Comparison of ENCODE assay signal across 8 cellular contexts in genomic region chr5:151051066-151051930, GRCh38. TPM values are rescaled to one million over a fixed set of nuclear protein-coding genes. Genes with fewer than 3 reads are reported as not detected.
A peak's percentile ranks its signal among the peaks of the same experiment; 100 is the strongest.
DNase-seq lines count a peak whose midpoint lies in the region; ATAC-seq, FAIRE-seq and TF ChIP-seq lines count a peak whose summit lies in the region.

No MANE protein-coding gene starts in this region.

- no peak overlapping the region for H3K4me3 ChIP-seq in BJ (ENCODE audit: low read depth, low read length)
- H3K4me3 ChIP-seq in neutrophil (ENCODE audit: low read depth in 1 of 2, low read length in 1 of 2), result peak overlapping the region in 1 of 2 experiments; percentile 39
- no peak overlapping the region for H3K4me3 ChIP-seq in suprapubic skin

- TF ChIP-seq CTCF in BJ (IDR thresholded peaks at IDR 0.05; ENCODE audit: insufficient read depth, low read depth, low read length) (peak; percentile 84), neutrophil (IDR thresholded peaks at IDR 0.05) (peak; percentile 89), suprapubic skin (IDR thresholded peaks at IDR 0.05) (peak; percentile 70 to 79)

- ATAC-seq in GM19035 (IDR thresholded peaks at IDR 0.05; ENCODE audit: unreplicated experiment), result peak; percentile 84
- peak; percentile 74 for ATAC-seq in HG03378 (IDR thresholded peaks at IDR 0.05; ENCODE audit: unreplicated experiment)

- peak; percentile 73 for FAIRE-seq in RCC 7860 (lab: Jason Lieb, UNC)

- peaks cover 66% of the 10 kb centered on the region for H3K36me3 Mint-ChIP-seq in activated T-helper 1 cell treated with anti-CD3 and anti-CD28 coated beads, Interleukin-12 subunit alpha, Interleukin-12 subunit beta, Interleukin-2, Interleukin-4 antibody, amounts not matched to agents 30 ng/mL and 10 ng/mL and 1 ng/mL, durations not matched to agents 14 hours and 24 hours and 36 hours (ENCODE audit: low read depth)

- no peaks in the 10 kb centered on the region for H3K27me3 Mint-ChIP-seq in activated T-helper 1 cell treated with anti-CD3 and anti-CD28 coated beads, Interleukin-12 subunit alpha, Interleukin-12 subunit beta, Interleukin-2, Interleukin-4 antibody, amounts not matched to agents 30 ng/mL and 10 ng/mL and 1 ng/mL, durations not matched to agents 14 hours and 24 hours and 36 hours (ENCODE audit: insufficient read depth)

- H3K27ac ChIP-seq in neutrophil (peak overlapping the region; percentile 99), suprapubic skin (no peak overlapping the region)

- peak overlapping the region; percentile 44 for H3K27ac Mint-ChIP-seq in activated T-helper 1 cell treated with anti-CD3 and anti-CD28 coated beads, Interleukin-12 subunit alpha, Interleukin-12 subunit beta, Interleukin-2, Interleukin-4 antibody, amounts not matched to agents 30 ng/mL and 10 ng/mL and 1 ng/mL, durations not matched to agents 14 hours and 24 hours and 36 hours

- no peak overlapping the region for H3K4me3 Mint-ChIP-seq in activated T-helper 1 cell treated with anti-CD3 and anti-CD28 coated beads, Interleukin-12 subunit alpha, Interleukin-12 subunit beta, Interleukin-2, Interleukin-4 antibody, amounts not matched to agents 30 ng/mL and 10 ng/mL and 1 ng/mL, durations not matched to agents 14 hours and 24 hours and 36 hours

- H3K9me3 ChIP-seq in neutrophil (no peaks in the 10 kb centered on the region), suprapubic skin (no peaks in the 10 kb centered on the region)

- TF ChIP-seq EP300 in suprapubic skin (IDR thresholded peaks at IDR 0.05), result no peak

- DNase-seq in BJ (ENCODE audit: low read depth) (no peak), RCC 7860 (ENCODE audit: low spot score) (peak; percentile 71), fibroblast of the conjunctiva (ENCODE audit: low read depth) (peak; percentile 70), suprapubic skin (ENCODE audit: low spot score in 2 of 2) (peak in 1 of 2 donors; percentile 88)
- peak; percentile 40 for DNase-seq in activated T-helper 1 cell treated with anti-CD3 and anti-CD28 coated beads, Interleukin-12 subunit alpha, Interleukin-12 subunit beta, Interleukin-2, Interleukin-4 antibody, amounts not matched to agents 30 ng/mL and 10 ng/mL and 1 ng/mL, durations not matched to agents 14 hours and 24 hours and 36 hours (ENCODE audit: low spot score)

- H3K4me1 ChIP-seq in neutrophil (ENCODE audit: control insufficient read depth in 1 of 2, insufficient read depth in 1 of 2, low read depth in 1 of 2, low read length in 1 of 2) (peaks cover 49 to 52% of the 10 kb centered on the region in 2 experiments), suprapubic skin (no peaks in the 10 kb centered on the region)

- H3K36me3 ChIP-seq in BJ (ENCODE audit: control insufficient read depth, insufficient read depth, low read length) (peaks cover 39% of the 10 kb centered on the region), neutrophil (peaks cover 97% of the 10 kb centered on the region), suprapubic skin (peaks cover 93% of the 10 kb centered on the region)

- TF ChIP-seq POLR2A in suprapubic skin (IDR thresholded peaks at IDR 0.05), result no peak

- H3K27me3 ChIP-seq in BJ (ENCODE audit: control insufficient read depth, insufficient read depth, low read length) (no peaks in the 10 kb centered on the region), neutrophil (no peaks in the 10 kb centered on the region), suprapubic skin (no peaks in the 10 kb centered on the region)

- H3K4me1 Mint-ChIP-seq in activated T-helper 1 cell treated with anti-CD3 and anti-CD28 coated beads, Interleukin-12 subunit alpha, Interleukin-12 subunit beta, Interleukin-2, Interleukin-4 antibody, amounts not matched to agents 30 ng/mL and 10 ng/mL and 1 ng/mL, durations not matched to agents 14 hours and 24 hours and 36 hours (ENCODE audit: low read depth), result peaks cover 34% of the 10 kb centered on the region

- CTCF ChIA-PET in BJ (lab: Yijun Ruan, JAX), result interaction anchor here (0.5 to 10.9 kb wide), 37 partner anchors 11 to 248 kb away, joined by 3 to 519 read pairs (median 6); partner anchors contain the start of genes ANXA6 and TNIP1

- POLR2A ChIA-PET in BJ (lab: Charles Lee), result no interaction called here

- intact Hi-C loops in activated T-helper 1 cell treated with anti-CD3 and anti-CD28 coated beads, Interleukin-12 subunit alpha, Interleukin-12 subunit beta, Interleukin-2, Interleukin-4 antibody, amounts not matched to agents 30 ng/mL and 10 ng/mL and 1 ng/mL, durations not matched to agents 14 hours and 24 hours and 36 hours (cut with micrococcal nuclease), result loop anchor here (1.0 to 5.0 kb wide), 3 partner anchors 46 to 114 kb away; no protein-coding TSS in a partner anchor

- H3K9me3 Mint-ChIP-seq in activated T-helper 1 cell treated with anti-CD3 and anti-CD28 coated beads, Interleukin-12 subunit alpha, Interleukin-12 subunit beta, Interleukin-2, Interleukin-4 antibody, amounts not matched to agents 30 ng/mL and 10 ng/mL and 1 ng/mL, durations not matched to agents 14 hours and 24 hours and 36 hours, result no peaks in the 10 kb centered on the region

- 76% methylated on average over 6 of the region's 6 CpGs for WGBS in suprapubic skin

RNA-seq across cellular contexts. Expression of gene TNIP1, which starts 29.5 kb away (rescaled TPM):
- polyA plus RNA-seq in BJ (2011; rRNA removed), result 54.5 and 80.8 TPM in 2 replicates
- polyA minus RNA-seq in BJ (2011; rRNA and poly(A)+ RNA removed), result 60.9 and 76.3 TPM in 2 replicates
- 287 and 304 TPM in 2 replicates for total RNA-seq in activated T-helper 1 cell treated with anti-CD3 and anti-CD28 coated beads, Interleukin-12 subunit alpha, Interleukin-12 subunit beta, Interleukin-2, Interleukin-4 antibody, amounts not matched to agents 30 ng/mL and 10 ng/mL and 1 ng/mL, durations not matched to agents 14 hours and 24 hours and 36 hours
- 10 to 100 TPM; 47.5 to 94.7 (median 70.9) TPM for total RNA-seq in suprapubic skin

RNA-seq across cellular contexts. Expression of gene GPX3, which starts 30.9 kb away (rescaled TPM):
- polyA plus RNA-seq in BJ (2011; rRNA removed), result 2.8 and 3.8 TPM in 2 replicates
- polyA minus RNA-seq in BJ (2011; rRNA and poly(A)+ RNA removed), result 0.72 and 1.3 TPM in 2 replicates
- not detected in 2 replicates for total RNA-seq in activated T-helper 1 cell treated with anti-CD3 and anti-CD28 coated beads, Interleukin-12 subunit alpha, Interleukin-12 subunit beta, Interleukin-2, Interleukin-4 antibody, amounts not matched to agents 30 ng/mL and 10 ng/mL and 1 ng/mL, durations not matched to agents 14 hours and 24 hours and 36 hours
- total RNA-seq in suprapubic skin, result 100 to 1,000 TPM; 242 to 601 (median 378) TPM

Comparison
In these comparisons a context has a peak if more than half of its experiments do, and no peak if none do; other contexts are left out.
1. RNA of gene GPX3, which starts 30.9 kb away (total RNA-seq): 242 to 601 TPM in suprapubic skin; not detected in activated T-helper 1 cell treated with anti-CD3 and anti-CD28 coated beads, Interleukin-12 subunit alpha, Interleukin-12 subunit beta, Interleukin-2, Interleukin-4 antibody, amounts not matched to agents 30 ng/mL and 10 ng/mL and 1 ng/mL, durations not matched to agents 14 hours and 24 hours and 36 hours; every median in the first group is over 100 times any median in the second.
2. Peak in every context shown above with its lines, with median percentiles within 50 percentile points of each other: CTCF ChIP-seq.